21 cellular contexts compared by ENCODE assay signal in genomic region chr1:97414682-97415312, GRCh38.
"Had no signal": no experiment of that assay in that cellular context is flagged by ENCODE, and none has a peak within 500 bp of the region (broad histone marks: within the 10 kb centered on the region; RNA-seq: fewer than 3 reads in every experiment).

No MANE protein-coding gene starts in this region.

- H3K9me3 ChIP-seq: lower lobe of right lung, psoas muscle, sigmoid colon, testis, tibial artery had no signal

- DNase-seq: cortex of kidney; effector memory CD8-positive, alpha-beta T cell; hypothalamus; immature natural killer cell; islet precursor cell; left ventricle myocardium superior; lower lobe of right lung; nephron progenitor cell; nucleus accumbens; psoas muscle; right cardiac atrium; sigmoid colon; stimulated activated CD4-positive, alpha-beta T cell treated with anti-CD3 and anti-CD28 coated beads, Interleukin-2, amount 100 ng/mL, for 24 hours; stimulated activated CD4-positive, alpha-beta T cell treated with anti-CD3 and anti-CD28 coated beads, Interleukin-4, amount 100 ng/mL, for 24 hours; stimulated activated naive CD4-positive, alpha-beta T cell treated with Interleukin-2 at 50 U/mL for 16 hours; substantia nigra; testis; tibial artery had no signal

- H3K4me1 ChIP-seq: lower lobe of right lung, psoas muscle, sigmoid colon, testis, tibial artery had no signal

- FAIRE-seq: frontal cortex had no signal

- H3K27me3 ChIP-seq: sigmoid colon, testis, tibial artery had no signal

- H3K27ac ChIP-seq: lower lobe of right lung, psoas muscle, sigmoid colon, testis, tibial artery had no signal

- ATAC-seq: effector memory CD8-positive, alpha-beta T cell; left ventricle myocardium superior; lower lobe of right lung; naive thymus-derived CD8-positive, alpha-beta T cell; psoas muscle; right cardiac atrium; stimulated activated effector memory CD8-positive, alpha-beta T cell treated with anti-CD3 and anti-CD28 coated beads, Interleukin-12 subunit alpha, Interleukin-12 subunit beta, amount 100 ng/mL, for 72 hours had no signal

- H3K4me3 ChIP-seq: lower lobe of right lung, psoas muscle, sigmoid colon, testis, tibial artery had no signal

- H3K36me3 ChIP-seq: lower lobe of right lung, sigmoid colon, tibial artery had no signal
